In genomic region chr20:47725248-47725973, GRCh38 we compare ENCODE assay signal across 8 cellular contexts. TPM values are rescaled to one million over a fixed set of nuclear protein-coding genes. Genes with fewer than 3 reads are reported as not detected.
DNase-seq lines count a peak whose midpoint lies in the region; ATAC-seq, FAIRE-seq and TF ChIP-seq lines count a peak whose summit lies in the region.

No MANE protein-coding gene starts in this region.

- WGBS in ovary, 3 donors = 48 to 56% (median 49%) methylated on average over 18 of the region's 18 CpGs
- WGBS in tibial nerve, 2 donors = 53 to 54% methylated on average over 18 of the region's 18 CpGs

- TF ChIP-seq POLR2A in ovary (IDR thresholded peaks at IDR 0.05) (no peak), tibial nerve (IDR thresholded peaks at IDR 0.05) (no peak)

- H2AFZ ChIP-seq in Loucy (ENCODE audit: low read length) = peak overlapping the region; percentile 73

- no peak for TF ChIP-seq EP300 in ovary (IDR thresholded peaks at IDR 0.05)
- TF ChIP-seq EP300 in tibial nerve (IDR thresholded peaks at IDR 0.05) = no peak

- H3K9me3 ChIP-seq in Loucy (ENCODE audit: insufficient read depth, low read depth, low read length) = no peaks in the 10 kb centered on the region
- no peaks in the 10 kb centered on the region for H3K9me3 ChIP-seq in SJCRH30 (replicated peaks)
- no peaks in the 10 kb centered on the region for H3K9me3 ChIP-seq in ovary
- H3K9me3 ChIP-seq in tibial nerve = no peaks in the 10 kb centered on the region

- DNase-seq in GM04503 (ENCODE audit: low read depth) = peak; percentile 30
- peak; percentile 88 to 98 for DNase-seq in SJCRH30
- peak; percentile 89 for DNase-seq in activated effector memory CD4-positive, alpha-beta T cell treated with anti-CD3 and anti-CD28 coated beads, Interleukin-2, amount 50 U/mL, for 16 hours
- DNase-seq in frontal cortex (ENCODE audit: low spot score in 2 of 2) = peak; percentile 29 to 69
- DNase-seq in ovary = peak; percentile 66 to 78 (median 76)
- DNase-seq in tibial nerve (ENCODE audit: low spot score in 2 of 2) = peak; percentile 57 to 72

- TF ChIP-seq CTCF in Loucy (conservative IDR thresholded peaks at IDR 0.05; ENCODE audit: low read length) (peak; percentile 94), ovary (IDR thresholded peaks at IDR 0.05) (peak; percentile 74 to 89 (median 81)), tibial nerve (IDR thresholded peaks at IDR 0.05) (peak; percentile 71 to 79 (median 72))

- no peaks in the 10 kb centered on the region for H3K27me3 ChIP-seq in Loucy (ENCODE audit: insufficient read depth, low read length, poor library complexity, severe bottlenecking)
- H3K27me3 ChIP-seq in SJCRH30 = no peaks in the 10 kb centered on the region
- H3K27me3 ChIP-seq in ovary = no peaks in the 10 kb centered on the region
- no peaks in the 10 kb centered on the region for H3K27me3 ChIP-seq in tibial nerve

- H4K20me1 ChIP-seq in Loucy (ENCODE audit: insufficient read depth, low read length, poor library complexity, severe bottlenecking) = no peaks in the 10 kb centered on the region

- intact Hi-C loops in ovary (cut with DNase I) = loop anchor here in 1 of 4 donors (10.0 kb wide), 1 partner anchor 59 kb away; the partner anchor contains the start of gene SULF2

- H3K27ac ChIP-seq in SJCRH30 (no peak overlapping the region), ovary (no peak overlapping the region), tibial nerve (no peak overlapping the region)

- H3K4me2 ChIP-seq in Loucy (ENCODE audit: low read depth, low read length, poor library complexity, severe bottlenecking) = no peak overlapping the region

- H3K4me3 ChIP-seq in Loucy (ENCODE audit: low read length, poor library complexity, severe bottlenecking) (no peak overlapping the region), SJCRH30 (no peak overlapping the region), ovary (no peak overlapping the region), tibial nerve (no peak overlapping the region)

- no peak for ATAC-seq in GM18867 (IDR thresholded peaks at IDR 0.05; ENCODE audit: unreplicated experiment)

- no peaks in the 10 kb centered on the region for H3K79me2 ChIP-seq in Loucy (ENCODE audit: insufficient read depth, low read length)

- FAIRE-seq in frontal cortex (lab: Jason Lieb, UNC) = no peak

- no peak overlapping the region for H3K9ac ChIP-seq in Loucy (ENCODE audit: low read depth, low read length, poor library complexity, severe bottlenecking)

- H3K4me1 ChIP-seq in Loucy (ENCODE audit: insufficient read depth, low read length, poor library complexity, severe bottlenecking) (no peaks in the 10 kb centered on the region), SJCRH30 (peaks cover 15% of the 10 kb centered on the region), ovary (ENCODE audit: insufficient read depth) (peaks cover 8% of the 10 kb centered on the region), tibial nerve (peaks cover 0 to 19% (median 3%) of the 10 kb centered on the region in 4 donors)

- no peaks in the 10 kb centered on the region for H3K36me3 ChIP-seq in Loucy (ENCODE audit: insufficient read depth, low read length)
- peaks cover 6% of the 10 kb centered on the region for H3K36me3 ChIP-seq in SJCRH30
- no peaks in the 10 kb centered on the region for H3K36me3 ChIP-seq in ovary
- no peaks in the 10 kb centered on the region for H3K36me3 ChIP-seq in tibial nerve

- H3K9me2 ChIP-seq in Loucy (replicated peaks; ENCODE audit: low read depth, low read length) = no peaks in the 10 kb centered on the region

- no peaks in the 10 kb centered on the region for H3F3A ChIP-seq in Loucy (ENCODE audit: low read depth)

RNA-seq across cellular contexts. Expression of gene SULF2, which starts 59.9 kb away (rescaled TPM):
- 122 and 127 TPM in 2 replicates for total RNA-seq in SJCRH30 (2014; rRNA removed; shearing (Covaris generic))
- total RNA-seq in frontal cortex (18.8 TPM), ovary (100 to 1,000 TPM; 128 to 423 (median 362) TPM), tibial nerve (10 to 100 TPM; 40.9 to 75.3 (median 59.8) TPM)
- 100 to 1,000 TPM; 170 to 406 TPM for polyA plus RNA-seq in ovary

Comparison
In these comparisons a context has a peak if more than half of its experiments do, and no peak if none do; other contexts are left out.
1. DNase-seq: peak in every context shown above with its lines; median percentile 93 in SJCRH30; 89 in activated effector memory CD4-positive, alpha-beta T cell treated with anti-CD3 and anti-CD28 coated beads, Interleukin-2, amount 50 U/mL, for 16 hours; 76 in ovary; 64 in tibial nerve; 49 in frontal cortex; 30 in GM04503.